ENCODE assay signal across 10 cellular contexts in genomic region chr17:72297326-72298115, GRCh38.
DNase-seq lines count a peak whose midpoint lies in the region; ATAC-seq, FAIRE-seq and TF ChIP-seq lines count a peak whose summit lies in the region.
"Had no signal": no experiment of that assay in that cellular context is flagged by ENCODE, and none has a peak within 500 bp of the region (broad histone marks: within the 10 kb centered on the region; RNA-seq: fewer than 3 reads in every experiment).

No MANE protein-coding gene starts in this region.

- peak; percentile 66 for FAIRE-seq in RCC 7860 (lab: Jason Lieb, UNC)

- TF ChIP-seq CTCF in fibroblast of pulmonary artery (IDR thresholded peaks at IDR 0.05; ENCODE audit: low read length, missing control alignments): no peak
- TF ChIP-seq CTCF in retinal pigment epithelial cell (conservative IDR thresholded peaks at IDR 0.05; ENCODE audit: low read depth, low read length): no peak

- no peak for ATAC-seq in GM19023 (IDR thresholded peaks at IDR 0.05; ENCODE audit: unreplicated experiment)

- H3K4me3 ChIP-seq in fibroblast of pulmonary artery (replicated peaks; ENCODE audit: low read depth, low read length) (no peak overlapping the region), retinal pigment epithelial cell (ENCODE audit: low read length) (no peak overlapping the region)
- H3K4me3 ChIP-seq: esophagus squamous epithelium had no signal

- DNase-seq in GM03348 (ENCODE audit: low spot score) (peak; percentile 74), RCC 7860 (ENCODE audit: low spot score) (peak; percentile 72), fibroblast of pulmonary artery (ENCODE audit: low read depth) (peak; percentile 57), retinal pigment epithelial cell (ENCODE audit: low read depth) (peak; percentile 56), NCI-H2029 treated with DMSO at 0.1 percent for 48 hours (lab: John Stamatoyannopoulos, UW) (no peak), GDM1 (lab: John Stamatoyannopoulos, UW) (no peak)
- no peak for DNase-seq in activated naive CD4-positive, alpha-beta T cell treated with anti-CD3 and anti-CD28 coated beads, Interleukin-2, amount 50 U/mL, for 16 hours
- DNase-seq: activated CD8-positive, alpha-beta memory T cell treated with anti-CD3 and anti-CD28 coated beads, Interleukin-2, amount 50 U/mL, for 4 hours; esophagus squamous epithelium had no signal

Comparison
In these comparisons a context has a peak if more than half of its experiments do, and no peak if none do; other contexts are left out.
1. DNase-seq: peak in GM03348 (single experiment), RCC 7860 (single experiment), fibroblast of pulmonary artery (single experiment) and retinal pigment epithelial cell (single experiment); none in NCI-H2029 treated with DMSO at 0.1 percent for 48 hours (single experiment), activated naive CD4-positive, alpha-beta T cell treated with anti-CD3 and anti-CD28 coated beads, Interleukin-2, amount 50 U/mL, for 16 hours (single experiment) and GDM1 (single experiment).